In genomic region chr18:49948975-49949374, GRCh38 we compare ENCODE assay signal across 9 cellular contexts.
"Had no signal": no experiment of that assay in that cellular context is flagged by ENCODE, and none has a peak within 500 bp of the region (broad histone marks: within the 10 kb centered on the region; RNA-seq: fewer than 3 reads in every experiment).

No MANE protein-coding gene starts in this region.

- FAIRE-seq: H1, H54, K562 had no signal

- H3K27ac ChIP-seq: HL-60 had no signal

- H2AFZ ChIP-seq: GM23338 had no signal

- H3K27ac Mint-ChIP-seq: GM23338, H9 had no signal

- H3K9me3 Mint-ChIP-seq: GM23338, H9 had no signal

- ATAC-seq: GM23338, K562 had no signal

- DNase-seq: H9, HCEC 1CT, IMR-90, KG1 had no signal

- H3K4me3 Mint-ChIP-seq: GM23338, H9 had no signal

- H3K4me2 ChIP-seq: GM23338 had no signal

- H3K4me3 ChIP-seq: GM23338, K562 had no signal
